Comparison of ENCODE assay signal across 35 cellular contexts in the genomic region with DNA sequence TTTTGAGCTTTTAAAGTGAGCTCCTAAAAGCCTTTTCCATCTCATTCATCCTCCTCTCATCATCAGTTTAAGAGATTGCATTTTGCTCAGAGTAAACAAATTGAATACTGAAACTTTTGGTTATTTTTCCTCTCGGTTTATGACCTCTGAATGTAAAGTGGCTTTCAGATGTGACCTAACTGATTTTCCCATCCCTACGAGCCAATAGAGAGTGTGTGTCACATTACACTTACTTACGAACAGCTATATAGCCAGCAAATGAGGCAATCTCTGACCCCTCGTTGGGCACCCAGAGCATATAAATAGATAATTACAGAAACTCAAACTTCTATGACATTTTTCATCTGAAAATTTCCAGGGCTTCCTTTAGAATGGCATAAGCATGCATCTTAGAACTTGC.
"Had no signal": no experiment of that assay in that cellular context is flagged by ENCODE, and none has a peak within 500 bp of the region (broad histone marks: within the 10 kb centered on the region; RNA-seq: fewer than 3 reads in every experiment).

No MANE protein-coding gene starts in this region.

- H3K27me3 Mint-ChIP-seq: activated B cell treated with CpG ODN at 0.5 μM for 24 hours; activated CD8-positive, alpha-beta memory T cell treated with anti-CD3 and anti-CD28 coated beads, Interleukin-2, amount 10 ng/mL, durations not matched to agents 7 days and 5 days; activated naive CD4-positive, alpha-beta T cell treated with anti-CD3 and anti-CD28 coated beads, Interleukin-2, amount 10 ng/mL, durations not matched to agents 7 days and 5 days; activated naive CD8-positive, alpha-beta T cell treated with anti-CD3 and anti-CD28 coated beads, Interleukin-2, amount 10 ng/mL, durations not matched to agents 7 days and 5 days had no signal

- H3K27ac ChIP-seq: ascending aorta, cardiac muscle cell, VCaP had no signal

- H3K36me3 ChIP-seq: ascending aorta, cardiac muscle cell had no signal

- H3K9me3 Mint-ChIP-seq: activated B cell treated with CpG ODN at 0.5 μM for 24 hours; activated CD4-positive, alpha-beta memory T cell treated with anti-CD3 and anti-CD28 coated beads for 36 hours; activated CD4-positive, alpha-beta T cell treated with anti-CD3 and anti-CD28 coated beads, Interleukin-2, amount 10 ng/mL, durations not matched to agents 24 days and 14 days; activated CD8-positive, alpha-beta T cell treated with anti-CD3 and anti-CD28 coated beads for 36 hours; activated naive CD4-positive, alpha-beta T cell treated with anti-CD3 and anti-CD28 coated beads, Interleukin-2, amount 10 ng/mL, durations not matched to agents 7 days and 5 days; activated naive CD4-positive, alpha-beta T cell treated with anti-CD3 and anti-CD28 coated beads, Interleukin-2, amount 50 U/mL, for 24 hours; activated naive CD8-positive, alpha-beta T cell treated with anti-CD3 and anti-CD28 coated beads, Interleukin-2, amount 10 ng/mL, durations not matched to agents 7 days and 5 days; activated naive CD8-positive, alpha-beta T cell treated with anti-CD3 and anti-CD28 coated beads, Interleukin-2, amount 50 U/mL, for 24 hours; activated T-helper 2 cell treated with anti-CD3 and anti-CD28 coated beads, Interferon-gamma antibody, Interleukin-2, Interleukin-4, amounts not matched to agents 10 μg/mL and 5 μg/mL and 100 μg/mL, durations not matched to agents 14 hours and 24 hours and 36 hours; T-helper 2 cell treated with Interferon-gamma antibody and Interleukin-4, amounts not matched to agents 5 μg/mL and 100 μg/mL, for 36 hours had no signal

- H3K4me1 ChIP-seq: ascending aorta had no signal

- H3K27ac Mint-ChIP-seq: activated B cell treated with CpG ODN at 0.5 μM for 24 hours; activated CD4-positive, alpha-beta memory T cell treated with anti-CD3 and anti-CD28 coated beads for 36 hours; activated CD4-positive, alpha-beta T cell treated with anti-CD3 and anti-CD28 coated beads, Interleukin-2, amount 10 ng/mL, durations not matched to agents 24 days and 14 days; activated CD8-positive, alpha-beta memory T cell treated with anti-CD3 and anti-CD28 coated beads, Interleukin-2, amount 10 ng/mL, durations not matched to agents 7 days and 5 days; activated CD8-positive, alpha-beta T cell treated with anti-CD3 and anti-CD28 coated beads for 36 hours; activated naive CD4-positive, alpha-beta T cell treated with anti-CD3 and anti-CD28 coated beads, Interleukin-2, amount 10 ng/mL, durations not matched to agents 7 days and 5 days; activated naive CD4-positive, alpha-beta T cell treated with anti-CD3 and anti-CD28 coated beads, Interleukin-2, amount 50 U/mL, for 24 hours; activated naive CD8-positive, alpha-beta T cell; activated naive CD8-positive, alpha-beta T cell treated with anti-CD3 and anti-CD28 coated beads, Interleukin-2, amount 10 ng/mL, durations not matched to agents 7 days and 5 days; activated naive CD8-positive, alpha-beta T cell treated with anti-CD3 and anti-CD28 coated beads, Interleukin-2, amount 50 U/mL, for 24 hours; activated T-cell treated with anti-CD3 and anti-CD28 coated beads, Interleukin-2, amount 50 U/mL, for 24 hours; activated T-helper 2 cell treated with anti-CD3 and anti-CD28 coated beads, Interferon-gamma antibody, Interleukin-2, Interleukin-4, amounts not matched to agents 10 μg/mL and 5 μg/mL and 100 μg/mL, durations not matched to agents 14 hours and 24 hours and 36 hours; brain; T-helper 2 cell treated with Interferon-gamma antibody and Interleukin-4, amounts not matched to agents 5 μg/mL and 100 μg/mL, for 36 hours had no signal

- DNase-seq: activated B cell treated with CpG ODN at 0.5 μM for 24 hours; activated CD4-positive, alpha-beta memory T cell treated with anti-CD3 and anti-CD28 coated beads for 36 hours; activated CD4-positive, alpha-beta T cell treated with anti-CD3 and anti-CD28 coated beads for 4 hours; activated CD4-positive, alpha-beta T cell treated with anti-CD3 and anti-CD28 coated beads, Interleukin-2, amount 10 ng/mL, durations not matched to agents 24 days and 14 days; activated CD4-positive, alpha-beta T cell treated with anti-CD3 and anti-CD28 coated beads, Interleukin-2, amount 50 U/mL, for 1 hour; activated CD4-positive, alpha-beta T cell treated with anti-CD3 and anti-CD28 coated beads, Interleukin-2, amount 50 U/mL, for 4 hours; activated CD4-positive, CD25-positive, alpha-beta regulatory T cell treated with anti-CD3 and anti-CD28 coated beads, Interleukin-2, amount 50 U/mL, for 72 hours; activated CD8-positive, alpha-beta memory T cell treated with anti-CD3 and anti-CD28 coated beads for 24 hours; activated CD8-positive, alpha-beta memory T cell treated with anti-CD3 and anti-CD28 coated beads, Interleukin-2, amount 10 ng/mL, durations not matched to agents 7 days and 5 days; activated CD8-positive, alpha-beta memory T cell treated with anti-CD3 and anti-CD28 coated beads, Interleukin-2, amount 50 U/mL, for 48 hours; activated CD8-positive, alpha-beta T cell treated with anti-CD3 and anti-CD28 coated beads for 36 hours; activated effector memory CD4-positive, alpha-beta T cell treated with Interleukin-2 at 50 U/mL for 16 hours; activated gamma-delta T cell; activated naive CD4-positive, alpha-beta T cell treated with anti-CD3 and anti-CD28 coated beads, Interleukin-2, amount 10 ng/mL, durations not matched to agents 7 days and 5 days; activated naive CD4-positive, alpha-beta T cell treated with Interleukin-2 at 50 U/mL for 16 hours; activated naive CD8-positive, alpha-beta T cell treated with anti-CD3 and anti-CD28 coated beads, Interleukin-2, amount 10 ng/mL, durations not matched to agents 7 days and 5 days; activated naive CD8-positive, alpha-beta T cell treated with anti-CD3 and anti-CD28 coated beads, Interleukin-2, amount 50 U/mL, for 24 hours; activated T-cell treated with anti-CD3 and anti-CD28 coated beads, Interleukin-2, amount 50 U/mL, for 24 hours; activated T-cell treated with anti-CD3 and anti-CD28 coated beads, Interleukin-2, amount 50 U/mL, for 48 hours; amygdala; anterior cingulate cortex; central memory CD4-positive, alpha-beta T cell; T-helper 2 cell; T-helper 9 cell had no signal

- H3K4me1 Mint-ChIP-seq: activated B cell treated with CpG ODN at 0.5 μM for 24 hours; activated CD4-positive, alpha-beta T cell treated with anti-CD3 and anti-CD28 coated beads, Interleukin-2, amount 10 ng/mL, durations not matched to agents 24 days and 14 days; activated CD8-positive, alpha-beta memory T cell treated with anti-CD3 and anti-CD28 coated beads, Interleukin-2, amount 10 ng/mL, durations not matched to agents 7 days and 5 days; activated naive CD4-positive, alpha-beta T cell treated with anti-CD3 and anti-CD28 coated beads, Interleukin-2, amount 10 ng/mL, durations not matched to agents 7 days and 5 days; activated naive CD4-positive, alpha-beta T cell treated with anti-CD3 and anti-CD28 coated beads, Interleukin-2, amount 50 U/mL, for 24 hours; activated naive CD8-positive, alpha-beta T cell treated with anti-CD3 and anti-CD28 coated beads, Interleukin-2, amount 10 ng/mL, durations not matched to agents 7 days and 5 days; activated naive CD8-positive, alpha-beta T cell treated with anti-CD3 and anti-CD28 coated beads, Interleukin-2, amount 50 U/mL, for 24 hours had no signal

- H3K27me3 ChIP-seq: ascending aorta had no signal

- ATAC-seq: activated CD8-positive, alpha-beta memory T cell treated with anti-CD3 and anti-CD28 coated beads, Interleukin-2, amount 10 ng/mL, durations not matched to agents 7 days and 5 days; activated CD8-positive, alpha-beta T cell treated with anti-CD3 and anti-CD28 coated beads for 36 hours; activated naive CD8-positive, alpha-beta T cell treated with anti-CD3 and anti-CD28 coated beads, Interleukin-2, amount 50 U/mL, for 24 hours had no signal

- H3K4me3 ChIP-seq: ascending aorta, cardiac muscle cell had no signal

- H3K36me3 Mint-ChIP-seq: activated CD4-positive, alpha-beta memory T cell treated with anti-CD3 and anti-CD28 coated beads for 36 hours; activated CD8-positive, alpha-beta memory T cell treated with anti-CD3 and anti-CD28 coated beads, Interleukin-2, amount 10 ng/mL, durations not matched to agents 7 days and 5 days; activated naive CD4-positive, alpha-beta T cell treated with anti-CD3 and anti-CD28 coated beads, Interleukin-2, amount 10 ng/mL, durations not matched to agents 7 days and 5 days; activated naive CD4-positive, alpha-beta T cell treated with anti-CD3 and anti-CD28 coated beads, Interleukin-2, amount 50 U/mL, for 24 hours; activated naive CD8-positive, alpha-beta T cell; activated naive CD8-positive, alpha-beta T cell treated with anti-CD3 and anti-CD28 coated beads, Interleukin-2, amount 10 ng/mL, durations not matched to agents 7 days and 5 days; brain had no signal

- H3K4me3 Mint-ChIP-seq: activated B cell treated with CpG ODN at 0.5 μM for 24 hours; activated CD4-positive, alpha-beta memory T cell treated with anti-CD3 and anti-CD28 coated beads for 36 hours; activated CD4-positive, alpha-beta T cell treated with anti-CD3 and anti-CD28 coated beads, Interleukin-2, amount 10 ng/mL, durations not matched to agents 24 days and 14 days; activated CD8-positive, alpha-beta memory T cell treated with anti-CD3 and anti-CD28 coated beads, Interleukin-2, amount 10 ng/mL, durations not matched to agents 7 days and 5 days; activated CD8-positive, alpha-beta T cell treated with anti-CD3 and anti-CD28 coated beads for 36 hours; activated naive CD4-positive, alpha-beta T cell treated with anti-CD3 and anti-CD28 coated beads, Interleukin-2, amount 10 ng/mL, durations not matched to agents 7 days and 5 days; activated naive CD4-positive, alpha-beta T cell treated with anti-CD3 and anti-CD28 coated beads, Interleukin-2, amount 50 U/mL, for 24 hours; activated naive CD8-positive, alpha-beta T cell; activated naive CD8-positive, alpha-beta T cell treated with anti-CD3 and anti-CD28 coated beads, Interleukin-2, amount 10 ng/mL, durations not matched to agents 7 days and 5 days; activated naive CD8-positive, alpha-beta T cell treated with anti-CD3 and anti-CD28 coated beads, Interleukin-2, amount 50 U/mL, for 24 hours; activated T-cell treated with anti-CD3 and anti-CD28 coated beads, Interleukin-2, amount 50 U/mL, for 24 hours; brain; T-helper 2 cell treated with Interferon-gamma antibody and Interleukin-4, amounts not matched to agents 5 μg/mL and 100 μg/mL, for 36 hours had no signal

- FAIRE-seq: bronchial epithelial cell, colon, TTC549 had no signal

- H3K9me3 ChIP-seq: ascending aorta had no signal
